8 cellular contexts compared by ENCODE assay signal in genomic region chr18:3248670-3249359, GRCh38. TPM values are rescaled to one million over a fixed set of nuclear protein-coding genes. Genes with fewer than 3 reads are reported as not detected.
DNase-seq lines count a peak whose midpoint lies in the region; ATAC-seq, FAIRE-seq and TF ChIP-seq lines count a peak whose summit lies in the region.

No MANE protein-coding gene starts in this region.

- H3K4me3 ChIP-seq in endothelial cell of umbilical vein (replicated peaks in 1 of 3; ENCODE audit: insufficient read depth in 1 of 3, low read depth in 1 of 3, low read length in 3 of 3): peak overlapping the region; percentile 75 to 98 (median 95)
- H3K4me3 ChIP-seq in neuron (ENCODE audit: low read length): peak overlapping the region; percentile 100

- peak overlapping the region; percentile 89 to 93 for H3K4me3 Mint-ChIP-seq in CD14-positive monocyte

- H3K36me3 Mint-ChIP-seq in CD14-positive monocyte: peaks cover 13 to 23% of the 10 kb centered on the region in 2 donors

- H3K4me1 Mint-ChIP-seq in CD14-positive monocyte: peaks cover 56% of the 10 kb centered on the region

- FAIRE-seq in H54 (lab: Jason Lieb, UNC) (peak; percentile 43), endothelial cell of umbilical vein (lab: Jason Lieb, UNC) (peak; percentile 67)

- TF ChIP-seq POLR2A in H54 (IDR thresholded peaks at IDR 0.05; ENCODE audit: low read depth, low read length): no peak
- TF ChIP-seq POLR2A in endothelial cell of umbilical vein (IDR thresholded peaks at IDR 0.05; ENCODE audit: low read depth, low read length): peak; percentile 69

- no peaks in the 10 kb centered on the region for H3K9me1 ChIP-seq in endothelial cell of umbilical vein (replicated peaks; ENCODE audit: control insufficient read depth, extremely low read depth, insufficient read depth, low read length)

- no peak overlapping the region for H2AFZ ChIP-seq in endothelial cell of umbilical vein (ENCODE audit: low read depth, low read length)
- peak overlapping the region; percentile 55 for H2AFZ ChIP-seq in neuron (ENCODE audit: low read depth, low read length)

- H3K27me3 Mint-ChIP-seq in CD14-positive monocyte (ENCODE audit: low read depth in 3 of 3): peaks cover 0 to 2% (median 0%) of the 10 kb centered on the region in 3 donors

- POLR2A ChIA-PET in endothelial cell of umbilical vein (lab: Charles Lee): interaction anchor here (0.6 to 1.2 kb wide), 6 partner anchors 16 to 672 kb away, joined by 3 to 7 read pairs (median 3); no protein-coding TSS in a partner anchor

- TF ChIP-seq CTCF in CD14-positive monocyte (IDR thresholded peaks at IDR 0.05): no peak
- TF ChIP-seq CTCF in endothelial cell of umbilical vein (IDR thresholded peaks at IDR 0.05; ENCODE audit: extremely low read depth in 1 of 2, insufficient read depth in 1 of 2, low read depth in 1 of 2, low read length in 2 of 2): no peak

- no peaks in the 10 kb centered on the region for H4K20me1 ChIP-seq in endothelial cell of umbilical vein (replicated peaks; ENCODE audit: control insufficient read depth, extremely low read depth, insufficient read depth, low read length)

- peak overlapping the region; percentile 90 to 98 (median 97) for H3K27ac Mint-ChIP-seq in CD14-positive monocyte

- H3K36me3 ChIP-seq in endothelial cell of umbilical vein (ENCODE audit: control insufficient read depth in 2 of 2, extremely low read depth in 1 of 2, insufficient read depth in 2 of 2, low read length in 2 of 2): peaks cover 3 to 6% of the 10 kb centered on the region in 2 experiments
- peaks cover 24% of the 10 kb centered on the region for H3K36me3 ChIP-seq in neuron (ENCODE audit: insufficient read depth, low read length)

- DNase-seq in CD14-positive monocyte (ENCODE audit: low spot score) (no peak), H54 (ENCODE audit: insufficient read length, low spot score) (no peak), SKM-1 (lab: John Stamatoyannopoulos, UW; ENCODE audit: unreplicated experiment) (peak; percentile 33), endothelial cell of umbilical vein (ENCODE audit: low read depth, low spot score) (peak; percentile 56), NCI-H1694 treated with DMSO at 0.1 percent for 48 hours (lab: John Stamatoyannopoulos, UW) (no peak)

- H3K27ac ChIP-seq in endothelial cell of umbilical vein (ENCODE audit: insufficient read depth, low read depth, low read length): peak overlapping the region; percentile 83

- peaks cover 61% of the 10 kb centered on the region for H3K79me2 ChIP-seq in endothelial cell of umbilical vein (ENCODE audit: control insufficient read depth, insufficient read depth, low read length)

- intact Hi-C loops in CD14-positive monocyte (cut with micrococcal nuclease) (loop anchor here (5.0 to 10.0 kb wide), 5 partner anchors 72 to 607 kb away; partner anchors contain the start of gene LPIN2 (in 1 of the 2)), endothelial cell of umbilical vein (cut with micrococcal nuclease) (loop anchor here (5.0 to 10.0 kb wide), 2 partner anchors 944 to 1662 kb away; no protein-coding TSS in a partner anchor)

- no peak for ATAC-seq in GM21619 (IDR thresholded peaks at IDR 0.05; ENCODE audit: unreplicated experiment)
- ATAC-seq in HG02885 (IDR thresholded peaks at IDR 0.05; ENCODE audit: poor library complexity, unreplicated experiment): no peak

- H3K9me3 Mint-ChIP-seq in CD14-positive monocyte: peaks cover 0 to 2% (median 0%) of the 10 kb centered on the region in 7 donors

- H3K4me1 ChIP-seq in endothelial cell of umbilical vein (ENCODE audit: control insufficient read depth, extremely low read depth, insufficient read depth, low read length) (peaks cover 41% of the 10 kb centered on the region), neuron (ENCODE audit: insufficient read depth, low read length) (peaks cover 11% of the 10 kb centered on the region)

- peak overlapping the region; percentile 100 for H3K9ac ChIP-seq in endothelial cell of umbilical vein (replicated peaks; ENCODE audit: extremely low read depth, insufficient read depth, low read length)

- H3K27me3 ChIP-seq in endothelial cell of umbilical vein (ENCODE audit: control insufficient read depth in 2 of 2, insufficient read depth in 2 of 2, low read length in 2 of 2): no peaks in the 10 kb centered on the region
- no peaks in the 10 kb centered on the region for H3K27me3 ChIP-seq in neuron (ENCODE audit: insufficient read depth, low read length)

- no peaks in the 10 kb centered on the region for H3K9me3 ChIP-seq in endothelial cell of umbilical vein (replicated peaks; ENCODE audit: control insufficient read depth, insufficient read depth, low read length)
- peaks cover 3% of the 10 kb centered on the region for H3K9me3 ChIP-seq in neuron (ENCODE audit: low read length)

- CTCF ChIA-PET in endothelial cell of umbilical vein (lab: Charles Lee): interaction anchor here (0.8 to 3.2 kb wide), 4 partner anchors 8 to 417 kb away, joined by 3 to 25 read pairs (median 8); partner anchors contain the start of gene MYL12B

- dilution Hi-C loops in endothelial cell of umbilical vein (cut with MboI; ENCODE audit: extremely low pct_ligation_motif_present, low sequenced_read_pairs): no loop called here

- H3K4me2 ChIP-seq in endothelial cell of umbilical vein (ENCODE audit: insufficient read depth, low read length): peak overlapping the region; percentile 96

- BruUV-seq in endothelial cell of umbilical vein (replicated peaks; lab: Mats Ljungman, UMichigan): no TSS peak

TF ChIP-seq in endothelial cell of umbilical vein, 7 proteins besides CTCF, POLR2A, EP300 and RAD21:
- TF ChIP-seq POLR2AphosphoS5 (IDR thresholded peaks at IDR 0.05; ENCODE audit: insufficient read depth, low read depth, low read length) (peak; percentile 40), MAX (IDR thresholded peaks at IDR 0.05; ENCODE audit: insufficient read depth, insufficient read length) (no peak)

RNA-seq across cellular contexts. Expression of gene MYL12A, which starts 1.2 kb away (rescaled TPM):
- polyA plus RNA-seq in CD14-positive monocyte (1,000 to 10,000 TPM; 1,139 to 1,360 TPM), endothelial cell of umbilical vein (532 and 597 TPM in 2 replicates)
- 793 and 796 TPM in 2 replicates for total RNA-seq in endothelial cell of umbilical vein
- polyA plus RNA-seq in endothelial cell of umbilical vein (2011; cell fraction: cytosol; rRNA removed): 814 and 900 TPM in 2 replicates
- 350 and 406 TPM in 2 replicates for polyA plus RNA-seq in endothelial cell of umbilical vein (2011; cell fraction: nucleus; rRNA removed)
- 760 and 962 TPM in 2 replicates for polyA plus RNA-seq in endothelial cell of umbilical vein (2012)
- polyA minus RNA-seq in endothelial cell of umbilical vein: 489 and 516 TPM in 2 replicates
- 117 TPM for polyA minus RNA-seq in endothelial cell of umbilical vein (2011; cell fraction: cytosol; rRNA and poly(A)+ RNA removed)
- polyA minus RNA-seq in endothelial cell of umbilical vein (2011; cell fraction: nucleus; rRNA and poly(A)+ RNA removed): 214 and 242 TPM in 2 replicates

RNA-seq across cellular contexts. Expression of gene MYL12B, which starts 13.1 kb away (rescaled TPM):
- polyA plus RNA-seq in CD14-positive monocyte (100 to 1,000 TPM; 727 to 814 TPM), endothelial cell of umbilical vein (681 and 724 TPM in 2 replicates)
- 634 and 638 TPM in 2 replicates for total RNA-seq in endothelial cell of umbilical vein
- 1,207 and 1,302 TPM in 2 replicates for polyA plus RNA-seq in endothelial cell of umbilical vein (2011; cell fraction: cytosol; rRNA removed)
- polyA plus RNA-seq in endothelial cell of umbilical vein (2011; cell fraction: nucleus; rRNA removed): 415 and 445 TPM in 2 replicates
- 703 and 1,019 TPM in 2 replicates for polyA plus RNA-seq in endothelial cell of umbilical vein (2012)
- polyA minus RNA-seq in endothelial cell of umbilical vein: 483 and 580 TPM in 2 replicates
- polyA minus RNA-seq in endothelial cell of umbilical vein (2011; cell fraction: cytosol; rRNA and poly(A)+ RNA removed): 115 TPM
- 85.9 and 87.1 TPM in 2 replicates for polyA minus RNA-seq in endothelial cell of umbilical vein (2011; cell fraction: nucleus; rRNA and poly(A)+ RNA removed)

RNA-seq across cellular contexts. Expression of gene MYOM1, which starts 29.0 kb away (rescaled TPM):
- under 1 TPM; 0.05 to 0.22 TPM for polyA plus RNA-seq in CD14-positive monocyte
- not detected in 2 replicates for total RNA-seq in endothelial cell of umbilical vein
- 0.05 and 0.08 TPM in 2 replicates for polyA plus RNA-seq in endothelial cell of umbilical vein
- polyA plus RNA-seq in endothelial cell of umbilical vein (2011; cell fraction: cytosol; rRNA removed): 0.05 and 0.07 TPM in 2 replicates
- 0.05 and 0.29 TPM in 2 replicates for polyA plus RNA-seq in endothelial cell of umbilical vein (2011; cell fraction: nucleus; rRNA removed)
- polyA plus RNA-seq in endothelial cell of umbilical vein (2012): 0.15 and 0.33 TPM in 2 replicates
- polyA minus RNA-seq in endothelial cell of umbilical vein: not detected in 2 replicates
- polyA minus RNA-seq in endothelial cell of umbilical vein (2011; cell fraction: cytosol; rRNA and poly(A)+ RNA removed): not detected
- not detected in 2 replicates for polyA minus RNA-seq in endothelial cell of umbilical vein (2011; cell fraction: nucleus; rRNA and poly(A)+ RNA removed)

Comparison
In these comparisons a context has a peak if more than half of its experiments do, and no peak if none do; other contexts are left out.
1. DNase-seq: peak in SKM-1 (single experiment) and endothelial cell of umbilical vein (single experiment); none in CD14-positive monocyte (single experiment), H54 (single experiment) and NCI-H1694 treated with DMSO at 0.1 percent for 48 hours (single experiment).